In the genomic region with DNA sequence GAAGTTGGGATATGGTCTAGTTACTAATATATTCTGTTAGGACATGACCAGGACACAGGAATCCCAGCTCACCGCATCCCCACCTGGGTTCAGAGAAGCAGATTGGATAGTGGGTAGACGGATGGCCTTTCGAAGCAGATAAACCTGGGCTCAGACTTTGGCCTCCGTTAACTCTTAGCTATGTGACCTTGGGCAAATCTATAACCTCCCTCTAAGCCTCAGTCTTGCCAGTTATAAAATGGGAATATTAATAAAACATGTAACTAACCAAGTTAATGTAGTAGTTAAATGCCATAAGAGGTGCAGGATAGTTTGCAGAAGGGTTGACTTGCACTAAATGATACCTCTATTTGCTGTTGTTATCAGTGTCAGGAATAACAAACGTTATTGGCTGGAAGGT, we compare ENCODE assay signal across 19 cellular contexts.
DNase-seq lines count a peak whose midpoint lies in the region; ATAC-seq and TF ChIP-seq lines count a peak whose summit lies in the region.
"Had no signal": no experiment of that assay in that cellular context is flagged by ENCODE, and none has a peak within 500 bp of the region (broad histone marks: within the 10 kb centered on the region; RNA-seq: fewer than 3 reads in every experiment).

No MANE protein-coding gene starts in this region.

- DNase-seq in heart left ventricle (no peak), left cardiac atrium (no peak), endothelial cell (ENCODE audit: low spot score) (no peak), thyroid gland (no peak), NCI-H2107 (lab: John Stamatoyannopoulos, UW) (no peak)
- DNase-seq: activated CD4-positive, alpha-beta T cell treated with anti-CD3 and anti-CD28 coated beads, Interleukin-2, amount 50 U/mL, for 48 hours; colonic mucosa; DMS79; Kasumi-1; NCI-H1105 treated with DMSO at 0.1 percent for 48 hours; NCI-H2171; stimulated activated CD4-positive, alpha-beta T cell treated with anti-CD3 and anti-CD28 coated beads, Interleukin-12 subunit alpha, Interleukin-12 subunit beta, amount 100 ng/mL, for 4 hours; trophoblast cell had no signal

- H3K4me1 ChIP-seq in heart left ventricle (peaks cover 0 to 61% (median 14%) of the 10 kb centered on the region in 12 donors), mucosa of rectum (ENCODE audit: control insufficient read depth in 2 of 2, insufficient read depth in 2 of 2, low read length in 2 of 2) (peaks cover 0 to 2% of the 10 kb centered on the region in 2 donors), thyroid gland (peaks cover 7 to 27% of the 10 kb centered on the region in 2 donors)
- H3K4me1 ChIP-seq: colonic mucosa, HAP-1 had no signal

- intact Hi-C loops in heart left ventricle (cut with DNase I) = loop anchor here in 9 of 10 donors (2.0 to 10.0 kb wide), 13 partner anchors 50 to 190 kb away; a partner anchor contains a TSS
- intact Hi-C loops in left cardiac atrium (cut with DNase I) = no loop called here
- intact Hi-C loops in thyroid gland (cut with DNase I) = no loop called here

- H3K27ac Mint-ChIP-seq in endothelial cell (ENCODE audit: unreplicated experiment) = peak overlapping the region; percentile 100
- H3K27ac Mint-ChIP-seq: activated naive CD4-positive, alpha-beta T cell treated with anti-CD3 and anti-CD28 coated beads, Interleukin-2, amount 50 U/mL, for 24 hours; stimulated activated effector memory CD8-positive, alpha-beta T cell treated with anti-CD3 and anti-CD28 coated beads, Interleukin-12 subunit alpha, Interleukin-12 subunit beta, amount 100 ng/mL, for 72 hours had no signal

- no peak overlapping the region for H3K9ac ChIP-seq in mucosa of rectum (ENCODE audit: low read depth in 1 of 2, low read length in 2 of 2)

- H3K27me3 ChIP-seq in heart left ventricle = no peaks in the 10 kb centered on the region
- no peaks in the 10 kb centered on the region for H3K27me3 ChIP-seq in mucosa of rectum (ENCODE audit: control insufficient read depth in 2 of 2, insufficient read depth in 2 of 2, low read length in 2 of 2)
- no peaks in the 10 kb centered on the region for H3K27me3 ChIP-seq in thyroid gland
- H3K27me3 ChIP-seq: colonic mucosa had no signal

- H3K27me3 Mint-ChIP-seq in endothelial cell (ENCODE audit: unreplicated experiment) = peaks cover 8% of the 10 kb centered on the region

- H3K4me3 Mint-ChIP-seq in endothelial cell (ENCODE audit: unreplicated experiment) = no peak overlapping the region
- H3K4me3 Mint-ChIP-seq: activated naive CD4-positive, alpha-beta T cell treated with anti-CD3 and anti-CD28 coated beads, Interleukin-2, amount 50 U/mL, for 24 hours; stimulated activated effector memory CD8-positive, alpha-beta T cell treated with anti-CD3 and anti-CD28 coated beads, Interleukin-12 subunit alpha, Interleukin-12 subunit beta, amount 100 ng/mL, for 72 hours had no signal

- H3K4me3 ChIP-seq in heart left ventricle (peak overlapping the region in 8 of 12 donors; percentile 4 to 42 (median 25)), mucosa of rectum (ENCODE audit: low read length in 2 of 2) (peak overlapping the region; percentile 13 to 57), thyroid gland (replicated peaks in 1 of 3) (no peak overlapping the region)
- H3K4me3 ChIP-seq: colonic mucosa, HAP-1 had no signal

- no peaks in the 10 kb centered on the region for H3K36me3 Mint-ChIP-seq in endothelial cell (ENCODE audit: low read depth, unreplicated experiment)
- H3K36me3 Mint-ChIP-seq: activated naive CD4-positive, alpha-beta T cell treated with anti-CD3 and anti-CD28 coated beads, Interleukin-2, amount 50 U/mL, for 24 hours; stimulated activated effector memory CD8-positive, alpha-beta T cell treated with anti-CD3 and anti-CD28 coated beads, Interleukin-12 subunit alpha, Interleukin-12 subunit beta, amount 100 ng/mL, for 72 hours had no signal

- 75 to 77% (median 76%) methylated on average over 5 of the region's 5 CpGs for WGBS in heart left ventricle, 4 donors
- WGBS in thyroid gland, 2 donors = 80 to 81% methylated on average over 5 of the region's 5 CpGs

- no peak for TF ChIP-seq CTCF in heart left ventricle (IDR thresholded peaks at IDR 0.05)
- TF ChIP-seq CTCF in endothelial cell (IDR thresholded peaks at IDR 0.05; ENCODE audit: unreplicated experiment) = no peak
- TF ChIP-seq CTCF in thyroid gland (IDR thresholded peaks at IDR 0.05) = no peak

- H3K9me3 ChIP-seq in heart left ventricle = no peaks in the 10 kb centered on the region
- H3K9me3 ChIP-seq in mucosa of rectum (ENCODE audit: control insufficient read depth in 2 of 2, low read length in 2 of 2) = no peaks in the 10 kb centered on the region
- H3K9me3 ChIP-seq in thyroid gland = no peaks in the 10 kb centered on the region
- H3K9me3 ChIP-seq: colonic mucosa, HAP-1 had no signal

- ATAC-seq in heart left ventricle (no peak), left cardiac atrium (no peak), GM21825 (IDR thresholded peaks at IDR 0.05; ENCODE audit: unreplicated experiment) (no peak), HG03108 (IDR thresholded peaks at IDR 0.05; ENCODE audit: unreplicated experiment) (no peak)
- ATAC-seq: stimulated activated effector memory CD8-positive, alpha-beta T cell treated with anti-CD3 and anti-CD28 coated beads, Interleukin-12 subunit alpha, Interleukin-12 subunit beta, amount 100 ng/mL, for 72 hours had no signal

- no peak for TF ChIP-seq POLR2A in heart left ventricle (IDR thresholded peaks at IDR 0.05)
- TF ChIP-seq POLR2A in thyroid gland (IDR thresholded peaks at IDR 0.05) = no peak

- H3K36me3 ChIP-seq in heart left ventricle (no peaks in the 10 kb centered on the region), mucosa of rectum (ENCODE audit: control insufficient read depth in 2 of 2, insufficient read depth in 2 of 2, low read length in 2 of 2) (no peaks in the 10 kb centered on the region), thyroid gland (no peaks in the 10 kb centered on the region)
- H3K36me3 ChIP-seq: colonic mucosa, HAP-1 had no signal

- H3K9me3 Mint-ChIP-seq in endothelial cell (ENCODE audit: unreplicated experiment) = no peaks in the 10 kb centered on the region
- H3K9me3 Mint-ChIP-seq: activated naive CD4-positive, alpha-beta T cell treated with anti-CD3 and anti-CD28 coated beads, Interleukin-2, amount 50 U/mL, for 24 hours; stimulated activated effector memory CD8-positive, alpha-beta T cell treated with anti-CD3 and anti-CD28 coated beads, Interleukin-12 subunit alpha, Interleukin-12 subunit beta, amount 100 ng/mL, for 72 hours had no signal

- H3K27ac ChIP-seq in heart left ventricle = peak overlapping the region; percentile 62 to 95 (median 80)
- no peak overlapping the region for H3K27ac ChIP-seq in mucosa of rectum (ENCODE audit: low read depth in 2 of 2, low read length in 2 of 2)
- peak overlapping the region; percentile 18 to 62 (median 61) for H3K27ac ChIP-seq in thyroid gland
- H3K27ac ChIP-seq: colonic mucosa had no signal

- H3K4me1 Mint-ChIP-seq in endothelial cell (ENCODE audit: unreplicated experiment) = peaks cover 83% of the 10 kb centered on the region
- H3K4me1 Mint-ChIP-seq: activated naive CD4-positive, alpha-beta T cell treated with anti-CD3 and anti-CD28 coated beads, Interleukin-2, amount 50 U/mL, for 24 hours; stimulated activated effector memory CD8-positive, alpha-beta T cell treated with anti-CD3 and anti-CD28 coated beads, Interleukin-12 subunit alpha, Interleukin-12 subunit beta, amount 100 ng/mL, for 72 hours had no signal

Comparison
In these comparisons a context has a peak if more than half of its experiments do, and no peak if none do; other contexts are left out.
1. intact Hi-C loops: an anchor here in heart left ventricle (2.0 to 10.0 kb wide); none called in left cardiac atrium and thyroid gland.
2. H3K27ac ChIP-seq: peak in heart left ventricle (12 of 12) and thyroid gland (3 of 3); none in mucosa of rectum (0 of 2).
3. H3K4me3 ChIP-seq: peak in heart left ventricle (8 of 12) and mucosa of rectum (2 of 2); none in thyroid gland (0 of 3).